Comparison of ENCODE assay signal across 8 cellular contexts in genomic region chr7:103074519-103075336, GRCh38. TPM values are rescaled to one million over a fixed set of nuclear protein-coding genes. Genes with fewer than 3 reads are reported as not detected.
A peak's percentile ranks its signal among the peaks of the same experiment; 100 is the strongest.
DNase-seq lines count a peak whose midpoint lies in the region; TF ChIP-seq lines count a peak whose summit lies in the region.

ARMC10 (plus strand) TSS chr7:103075140; CDS start chr7:103075273, 133 bp downstream.
FBXL13 (minus strand) TSS chr7:103074796.

- H3K36me3 Mint-ChIP-seq in activated T-helper 2 cell treated with anti-CD3 and anti-CD28 coated beads, Interferon-gamma antibody, Interleukin-2, Interleukin-4, amounts not matched to agents 10 μg/mL and 5 μg/mL and 100 μg/mL, durations not matched to agents 14 hours and 24 hours and 36 hours (ENCODE audit: low read depth): peaks cover 24% of the 10 kb centered on the region
- H3K36me3 Mint-ChIP-seq in nephron progenitor cell (ENCODE audit: low read depth): peaks cover 31% of the 10 kb centered on the region
- H3K36me3 Mint-ChIP-seq in stimulated activated naive CD8-positive, alpha-beta T cell treated with anti-CD3 and anti-CD28 coated beads, Interleukin-15, Interleukin-2, amounts not matched to agents 100 ng/mL and 50 ng/mL, for 24 hours (ENCODE audit: low read depth): peaks cover 26% of the 10 kb centered on the region

- peak within 1 kb of the TSS; percentile 90 for H3K27ac Mint-ChIP-seq in activated T-helper 2 cell treated with anti-CD3 and anti-CD28 coated beads, Interferon-gamma antibody, Interleukin-2, Interleukin-4, amounts not matched to agents 10 μg/mL and 5 μg/mL and 100 μg/mL, durations not matched to agents 14 hours and 24 hours and 36 hours
- peak within 1 kb of the TSS; percentile 98 for H3K27ac Mint-ChIP-seq in nephron progenitor cell
- H3K27ac Mint-ChIP-seq in stimulated activated naive CD8-positive, alpha-beta T cell treated with anti-CD3 and anti-CD28 coated beads, Interleukin-15, Interleukin-2, amounts not matched to agents 100 ng/mL and 50 ng/mL, for 24 hours: peak within 1 kb of the TSS; percentile 91

- no peaks in the 10 kb centered on the region for H3K9me3 Mint-ChIP-seq in activated T-helper 2 cell treated with anti-CD3 and anti-CD28 coated beads, Interferon-gamma antibody, Interleukin-2, Interleukin-4, amounts not matched to agents 10 μg/mL and 5 μg/mL and 100 μg/mL, durations not matched to agents 14 hours and 24 hours and 36 hours
- peaks cover 7% of the 10 kb centered on the region for H3K9me3 Mint-ChIP-seq in nephron progenitor cell
- H3K9me3 Mint-ChIP-seq in stimulated activated naive CD8-positive, alpha-beta T cell treated with anti-CD3 and anti-CD28 coated beads, Interleukin-15, Interleukin-2, amounts not matched to agents 100 ng/mL and 50 ng/mL, for 24 hours: no peaks in the 10 kb centered on the region

- H3K4me3 ChIP-seq in fibroblast of pulmonary artery (replicated peaks; ENCODE audit: low read depth, low read length): peak within 1 kb of the TSS; percentile 67

- DNase-seq in ELF-1 (ENCODE audit: low read depth, low spot score) (peak; percentile 95), H4 (ENCODE audit: low spot score) (peak; percentile 89), RPMI7951 (ENCODE audit: low read depth) (peak; percentile 89), fibroblast of pulmonary artery (ENCODE audit: low read depth) (peak; percentile 92), nephron progenitor cell (peak; percentile 92)
- DNase-seq in activated T-helper 2 cell treated with anti-CD3 and anti-CD28 coated beads, Interferon-gamma antibody, Interleukin-2, Interleukin-4, amounts not matched to agents 10 μg/mL and 5 μg/mL and 100 μg/mL, durations not matched to agents 14 hours and 24 hours and 36 hours (ENCODE audit: low spot score): peak; percentile 83

- peak within 1 kb of the TSS; percentile 93 for H3K4me3 Mint-ChIP-seq in activated T-helper 2 cell treated with anti-CD3 and anti-CD28 coated beads, Interferon-gamma antibody, Interleukin-2, Interleukin-4, amounts not matched to agents 10 μg/mL and 5 μg/mL and 100 μg/mL, durations not matched to agents 14 hours and 24 hours and 36 hours (ENCODE audit: low read depth)
- H3K4me3 Mint-ChIP-seq in nephron progenitor cell: peak within 1 kb of the TSS; percentile 97
- peak within 1 kb of the TSS; percentile 95 for H3K4me3 Mint-ChIP-seq in stimulated activated naive CD8-positive, alpha-beta T cell treated with anti-CD3 and anti-CD28 coated beads, Interleukin-15, Interleukin-2, amounts not matched to agents 100 ng/mL and 50 ng/mL, for 24 hours

- intact Hi-C loops in activated T-helper 2 cell treated with anti-CD3 and anti-CD28 coated beads, Interferon-gamma antibody, Interleukin-2, Interleukin-4, amounts not matched to agents 10 μg/mL and 5 μg/mL and 100 μg/mL, durations not matched to agents 14 hours and 24 hours and 36 hours (cut with micrococcal nuclease): loop anchor here (1.0 to 10.0 kb wide), 4 partner anchors 75 to 270 kb away; partner anchors contain the start of genes DNAJC2 and NAPEPLD

- H3K4me1 Mint-ChIP-seq in activated T-helper 2 cell treated with anti-CD3 and anti-CD28 coated beads, Interferon-gamma antibody, Interleukin-2, Interleukin-4, amounts not matched to agents 10 μg/mL and 5 μg/mL and 100 μg/mL, durations not matched to agents 14 hours and 24 hours and 36 hours (ENCODE audit: low read depth): peaks cover 26% of the 10 kb centered on the region
- peaks cover 21% of the 10 kb centered on the region for H3K4me1 Mint-ChIP-seq in nephron progenitor cell
- H3K4me1 Mint-ChIP-seq in stimulated activated naive CD8-positive, alpha-beta T cell treated with anti-CD3 and anti-CD28 coated beads, Interleukin-15, Interleukin-2, amounts not matched to agents 100 ng/mL and 50 ng/mL, for 24 hours (ENCODE audit: low read depth): peaks cover 50% of the 10 kb centered on the region

- TF ChIP-seq CTCF in LNCAP (IDR thresholded peaks at IDR 0.05): peak; percentile 21; the same call in 1 of the 2 replicates
- no peak for TF ChIP-seq CTCF in fibroblast of pulmonary artery (IDR thresholded peaks at IDR 0.05; ENCODE audit: low read length, missing control alignments)
- TF ChIP-seq CTCF in nephron progenitor cell (IDR thresholded peaks at IDR 0.05): peak; percentile 9

- peaks cover 2% of the 10 kb centered on the region for H3K27me3 Mint-ChIP-seq in activated T-helper 2 cell treated with anti-CD3 and anti-CD28 coated beads, Interferon-gamma antibody, Interleukin-2, Interleukin-4, amounts not matched to agents 10 μg/mL and 5 μg/mL and 100 μg/mL, durations not matched to agents 14 hours and 24 hours and 36 hours (ENCODE audit: low read depth)
- H3K27me3 Mint-ChIP-seq in nephron progenitor cell (ENCODE audit: low read depth, poor library complexity): no peaks in the 10 kb centered on the region
- no peaks in the 10 kb centered on the region for H3K27me3 Mint-ChIP-seq in stimulated activated naive CD8-positive, alpha-beta T cell treated with anti-CD3 and anti-CD28 coated beads, Interleukin-15, Interleukin-2, amounts not matched to agents 100 ng/mL and 50 ng/mL, for 24 hours

RNA-seq across cellular contexts. Expression of gene ARMC10, which starts in this region (rescaled TPM):
- 50.7 and 57.7 TPM in 2 replicates for total RNA-seq in H4 (2014; rRNA removed; shearing (Covaris generic))
- total RNA-seq in RPMI7951 (2014; rRNA removed; shearing (Covaris generic)): 49.2 and 52.6 TPM in 2 replicates
- 46.9 and 49.1 TPM in 2 replicates for total RNA-seq in activated T-helper 2 cell treated with anti-CD3 and anti-CD28 coated beads, Interferon-gamma antibody, Interleukin-2, Interleukin-4, amounts not matched to agents 10 μg/mL and 5 μg/mL and 100 μg/mL, durations not matched to agents 14 hours and 24 hours and 36 hours

RNA-seq across cellular contexts. Expression of gene FBXL13, which starts in this region (rescaled TPM):
- 0.08 and 0.50 TPM in 2 replicates for total RNA-seq in H4 (2014; rRNA removed; shearing (Covaris generic))
- total RNA-seq in RPMI7951 (2014; rRNA removed; shearing (Covaris generic)): 0.96 and 1.4 TPM in 2 replicates
- 0.41 and 0.76 TPM in 2 replicates for total RNA-seq in activated T-helper 2 cell treated with anti-CD3 and anti-CD28 coated beads, Interferon-gamma antibody, Interleukin-2, Interleukin-4, amounts not matched to agents 10 μg/mL and 5 μg/mL and 100 μg/mL, durations not matched to agents 14 hours and 24 hours and 36 hours

Comparison
In these comparisons a context has a peak if more than half of its experiments do, and no peak if none do; other contexts are left out.
1. Peak in every context shown above with its lines: DNase-seq and H3K4me3 ChIP-seq.